2 cellular contexts compared by ENCODE assay signal in the genomic region with DNA sequence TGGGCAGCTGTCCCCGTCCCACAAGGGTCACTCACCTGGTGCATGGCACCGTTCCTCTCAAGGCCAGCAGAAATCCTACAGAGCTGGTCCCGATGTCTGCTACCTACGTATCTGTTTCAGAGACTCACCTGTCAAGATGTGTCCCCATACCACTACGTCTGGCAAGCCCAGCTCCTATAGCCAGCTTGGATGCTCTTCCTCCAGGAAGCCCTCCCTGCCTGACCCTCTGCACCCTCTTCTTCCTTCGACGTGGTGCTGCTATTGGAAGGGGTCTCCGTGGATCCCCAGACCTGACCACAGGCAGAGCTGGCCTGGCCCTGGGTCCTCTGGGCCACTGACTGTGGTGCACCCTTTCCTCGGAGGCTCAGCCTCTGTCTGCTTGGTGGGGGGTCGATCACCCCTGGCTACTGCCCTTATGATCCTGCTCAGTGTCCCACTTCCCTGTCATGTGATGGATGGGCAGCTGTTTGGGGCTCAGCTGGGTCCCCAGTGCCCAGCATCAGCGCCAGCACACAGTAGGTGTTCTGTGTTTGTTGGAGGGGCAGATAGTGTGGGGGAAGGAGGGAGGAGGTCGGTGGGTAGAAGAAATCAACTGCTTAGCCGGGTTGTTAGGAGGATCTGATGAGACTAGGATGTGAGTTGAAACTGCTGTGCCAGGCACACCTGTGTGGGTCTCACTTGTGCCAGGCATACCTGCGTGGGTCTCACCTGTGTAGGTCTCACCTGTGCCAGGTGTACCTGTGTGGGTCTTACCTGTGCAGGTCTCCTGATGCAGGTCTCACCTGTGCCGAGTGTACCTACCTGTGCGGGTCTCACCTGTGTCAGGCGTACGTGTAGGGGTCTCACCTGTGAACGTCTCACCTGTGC.
TF ChIP-seq lines count a peak whose summit lies in the region.

No MANE protein-coding gene starts in this region.

TF ChIP-seq in SK-N-SH, 30 proteins besides CTCF, POLR2A, EP300 and RAD21:
- TF ChIP-seq, protein P1, sequence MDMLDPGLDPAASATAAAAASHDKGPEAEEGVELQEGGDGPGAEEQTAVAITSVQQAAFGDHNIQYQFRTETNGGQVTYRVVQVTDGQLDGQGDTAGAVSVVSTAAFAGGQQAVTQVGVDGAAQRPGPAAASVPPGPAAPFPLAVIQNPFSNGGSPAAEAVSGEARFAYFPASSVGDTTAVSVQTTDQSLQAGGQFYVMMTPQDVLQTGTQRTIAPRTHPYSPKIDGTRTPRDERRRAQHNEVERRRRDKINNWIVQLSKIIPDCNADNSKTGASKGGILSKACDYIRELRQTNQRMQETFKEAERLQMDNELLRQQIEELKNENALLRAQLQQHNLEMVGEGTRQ (IDR thresholded peaks at IDR 0.05; ENCODE audit: borderline replicate concordance, low read depth, low read length) = no peak
- TF ChIP-seq RCOR1 (IDR thresholded peaks at IDR 0.05; ENCODE audit: low read length) (no peak), GABPA (IDR thresholded peaks at IDR 0.05; ENCODE audit: low read depth) (no peak), TEAD4 (IDR thresholded peaks at IDR 0.05; ENCODE audit: borderline replicate concordance, insufficient read depth) (no peak), RFX5 (IDR thresholded peaks at IDR 0.05; ENCODE audit: low read length) (no peak), FOXJ3 (CRISPR knock-in tag; IDR thresholded peaks at IDR 0.05) (no peak), TCF12 (IDR thresholded peaks at IDR 0.05) (no peak), GATA2 (CRISPR knock-in tag; IDR thresholded peaks at IDR 0.05) (no peak)
- TF ChIP-seq, protein P2, sequence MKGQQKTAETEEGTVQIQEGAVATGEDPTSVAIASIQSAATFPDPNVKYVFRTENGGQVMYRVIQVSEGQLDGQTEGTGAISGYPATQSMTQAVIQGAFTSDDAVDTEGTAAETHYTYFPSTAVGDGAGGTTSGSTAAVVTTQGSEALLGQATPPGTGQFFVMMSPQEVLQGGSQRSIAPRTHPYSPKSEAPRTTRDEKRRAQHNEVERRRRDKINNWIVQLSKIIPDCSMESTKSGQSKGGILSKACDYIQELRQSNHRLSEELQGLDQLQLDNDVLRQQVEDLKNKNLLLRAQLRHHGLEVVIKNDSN (IDR thresholded peaks at IDR 0.05; ENCODE audit: borderline replicate concordance, low read depth) = no peak

TF ChIP-seq in SK-N-SH treated with all-trans-retinoic acid at 6 μM for 48 hours, 23 proteins besides CTCF, POLR2A, EP300 and RAD21:
- TF ChIP-seq RARB (CRISPR knock-in tag; IDR thresholded peaks at IDR 0.05) = no peak
- TF ChIP-seq ZNF565 (CRISPR knock-in tag; conservative IDR thresholded peaks at IDR 0.05; ENCODE audit: low read depth) = no peak
